8 cellular contexts compared by ENCODE assay signal in genomic region chr21:36156815-36157670, GRCh38. TPM values are rescaled to one million over a fixed set of nuclear protein-coding genes. Genes with fewer than 3 reads are reported as not detected.
DNase-seq lines count a peak whose midpoint lies in the region; ATAC-seq and TF ChIP-seq lines count a peak whose summit lies in the region.

A gene with protein sequence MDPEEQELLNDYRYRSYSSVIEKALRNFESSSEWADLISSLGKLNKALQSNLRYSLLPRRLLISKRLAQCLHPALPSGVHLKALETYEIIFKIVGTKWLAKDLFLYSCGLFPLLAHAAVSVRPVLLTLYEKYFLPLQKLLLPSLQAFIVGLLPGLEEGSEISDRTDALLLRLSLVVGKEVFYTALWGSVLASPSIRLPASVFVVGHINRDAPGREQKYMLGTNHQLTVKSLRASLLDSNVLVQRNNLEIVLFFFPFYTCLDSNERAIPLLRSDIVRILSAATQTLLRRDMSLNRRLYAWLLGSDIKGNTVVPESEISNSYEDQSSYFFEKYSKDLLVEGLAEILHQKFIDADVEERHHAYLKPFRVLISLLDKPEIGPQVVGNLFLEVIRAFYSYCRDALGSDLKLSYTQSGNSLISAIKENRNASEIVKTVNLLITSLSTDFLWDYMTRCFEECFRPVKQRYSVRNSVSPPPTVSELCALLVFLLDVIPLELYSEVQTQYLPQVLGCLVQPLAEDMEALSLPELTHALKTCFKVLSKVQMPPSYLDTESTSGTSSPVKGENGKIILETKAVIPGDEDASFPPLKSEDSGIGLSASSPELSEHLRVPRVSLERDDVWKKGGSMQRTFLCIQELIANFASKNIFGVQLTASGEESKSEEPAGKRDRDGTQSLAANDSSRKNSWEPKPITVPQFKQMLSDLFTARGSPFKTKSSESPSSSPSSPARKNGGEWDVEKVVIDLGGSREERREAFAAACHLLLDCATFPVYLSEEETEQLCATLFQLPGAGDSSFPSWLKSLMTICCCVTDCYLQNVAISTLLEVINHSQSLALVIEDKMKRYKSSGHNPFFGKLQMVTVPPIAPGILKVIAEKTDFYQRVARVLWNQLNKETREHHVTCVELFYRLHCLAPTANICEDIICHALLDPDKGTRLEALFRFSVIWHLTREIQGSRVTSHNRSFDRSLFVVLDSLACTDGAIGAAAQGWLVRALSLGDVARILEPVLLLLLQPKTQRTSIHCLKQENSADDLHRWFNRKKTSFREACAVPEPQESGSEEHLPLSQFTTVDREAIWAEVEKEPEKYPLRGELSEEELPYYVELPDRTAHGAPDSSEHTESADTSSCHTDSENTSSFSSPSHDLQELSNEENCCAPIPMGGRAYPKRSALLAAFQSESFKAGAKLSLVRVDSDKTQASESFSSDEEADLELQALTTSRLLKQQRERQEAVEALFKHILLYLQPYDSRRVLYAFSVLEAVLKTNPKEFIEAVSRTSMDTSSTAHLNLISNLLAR (N-terminal part only) (plus strand): TSS chr21:36156824. CDS start chr21:36164734, 7,910 bp downstream.

- H3K9me2 ChIP-seq in OCI-LY7 (ENCODE audit: insufficient read depth, low read length) (no peaks in the 10 kb centered on the region), hepatocyte (replicated peaks; ENCODE audit: insufficient read depth) (no peaks in the 10 kb centered on the region)

- no TSS peak for BruUV-seq in OCI-LY7 (replicated peaks; lab: Mats Ljungman, UMichigan)

- WGBS in adipose tissue, 3 donors = 1 to 3% (median 1%) methylated on average over 55 to 83 of the region's 83 CpGs
- WGBS in hepatocyte (ENCODE audit: low lambda C conversion rate, missing lambda C conversion rate) = 1% methylated on average over 76 of the region's 83 CpGs

- H3K27me3 ChIP-seq in hepatocyte = no peaks in the 10 kb centered on the region
- no peaks in the 10 kb centered on the region for H3K27me3 ChIP-seq in skeletal muscle satellite cell (ENCODE audit: control insufficient read depth, insufficient read depth, low read length)

- no peak for DNase-seq in activated T-cell treated with anti-CD3 and anti-CD28 coated beads, Interleukin-2, amount 50 U/mL, for 24 hours
- DNase-seq in activated T-cell treated with anti-CD3 and anti-CD28 coated beads, Interleukin-2, amount 50 U/mL, for 48 hours = no peak
- DNase-seq in OCI-LY7 (ENCODE audit: low spot score) = peak; percentile 43
- no peak for DNase-seq in hepatocyte (ENCODE audit: low spot score)
- DNase-seq in GM20000 (ENCODE audit: low spot score) = no peak

- peak; percentile 21 for ATAC-seq in HG03025 (IDR thresholded peaks at IDR 0.05; ENCODE audit: low FRiP score, unreplicated experiment)

- CTCF ChIA-PET in OCI-LY7 (lab: Charles Lee; ENCODE audit: unreplicated experiment) = no interaction called here

- H3K27me3 Mint-ChIP-seq in activated T-cell treated with anti-CD3 and anti-CD28 coated beads, Interleukin-2, amount 50 U/mL, for 24 hours = no peaks in the 10 kb centered on the region

- H3K36me3 Mint-ChIP-seq in activated T-cell treated with anti-CD3 and anti-CD28 coated beads, Interleukin-2, amount 50 U/mL, for 24 hours (ENCODE audit: low read depth) = no peaks in the 10 kb centered on the region

- H3K27ac ChIP-seq in OCI-LY7 (ENCODE audit: low read depth, low read length, poor library complexity, severe bottlenecking) (no peak within 1 kb of the TSS), adipose tissue (ENCODE audit: low read depth, low read length) (peak within 1 kb of the TSS; percentile 11), hepatocyte (peak within 1 kb of the TSS; percentile 91)

- POLR2A ChIA-PET in OCI-LY7 (lab: Charles Lee) = no interaction called here

- no peaks in the 10 kb centered on the region for H3K9me3 Mint-ChIP-seq in activated T-cell treated with anti-CD3 and anti-CD28 coated beads, Interleukin-2, amount 50 U/mL, for 24 hours

- H3K9me3 ChIP-seq in OCI-LY7 (ENCODE audit: low read length) = peaks cover 6% of the 10 kb centered on the region; the same call in 1 of the 2 replicates
- no peaks in the 10 kb centered on the region for H3K9me3 ChIP-seq in hepatocyte (ENCODE audit: low read depth)
- no peaks in the 10 kb centered on the region for H3K9me3 ChIP-seq in skeletal muscle satellite cell (replicated peaks; ENCODE audit: low read length)

- intact Hi-C loops in OCI-LY7 (cut with micrococcal nuclease; ENCODE audit: unreplicated experiment) = loop anchor here (1.0 kb wide), 1 partner anchor 96 kb away; no protein-coding TSS in a partner anchor

- peaks cover 19% of the 10 kb centered on the region for H3K4me1 Mint-ChIP-seq in activated T-cell treated with anti-CD3 and anti-CD28 coated beads, Interleukin-2, amount 50 U/mL, for 24 hours (ENCODE audit: low read depth)

- H4K20me1 ChIP-seq in OCI-LY7 (ENCODE audit: insufficient read depth, low read length) (no peaks in the 10 kb centered on the region), hepatocyte (ENCODE audit: insufficient read depth, poor library complexity, severe bottlenecking) (no peaks in the 10 kb centered on the region)

- peak within 1 kb of the TSS; percentile 81 for H2AFZ ChIP-seq in OCI-LY7 (ENCODE audit: low read length)
- H2AFZ ChIP-seq in hepatocyte = peak within 1 kb of the TSS; percentile 64

- H3K4me3 Mint-ChIP-seq in activated T-cell treated with anti-CD3 and anti-CD28 coated beads, Interleukin-2, amount 50 U/mL, for 24 hours = peak within 1 kb of the TSS; percentile 83

- H3K4me2 ChIP-seq in OCI-LY7 (ENCODE audit: low read length) (peak within 1 kb of the TSS; percentile 72), hepatocyte (peak within 1 kb of the TSS; percentile 83), skeletal muscle satellite cell (ENCODE audit: low read length) (peak within 1 kb of the TSS; percentile 99)

- H3K4me1 ChIP-seq in OCI-LY7 (ENCODE audit: insufficient read depth, low read length, poor library complexity, severe bottlenecking) = peaks cover 9% of the 10 kb centered on the region
- peaks cover 7% of the 10 kb centered on the region for H3K4me1 ChIP-seq in hepatocyte (ENCODE audit: insufficient read depth)
- peaks cover 8% of the 10 kb centered on the region for H3K4me1 ChIP-seq in skeletal muscle satellite cell (ENCODE audit: control insufficient read depth, insufficient read depth, low read length)

- TF ChIP-seq CTCF in OCI-LY7 (conservative IDR thresholded peaks at IDR 0.05; ENCODE audit: low read length) = no peak
- no peak for TF ChIP-seq CTCF in hepatocyte (IDR thresholded peaks at IDR 0.05; ENCODE audit: poor library complexity)
- TF ChIP-seq CTCF in GM20000 (IDR thresholded peaks at IDR 0.05; ENCODE audit: extremely low read depth, missing control alignments) = no peak

- H3K4me3 ChIP-seq in OCI-LY7 (ENCODE audit: low read depth, low read length, poor library complexity, severe bottlenecking) (peak within 1 kb of the TSS; percentile 79), hepatocyte (peak within 1 kb of the TSS; percentile 48), skeletal muscle satellite cell (ENCODE audit: low read length) (peak within 1 kb of the TSS; percentile 98)

- H3K36me3 ChIP-seq in OCI-LY7 (ENCODE audit: insufficient read depth, low read length) = no peaks in the 10 kb centered on the region
- H3K36me3 ChIP-seq in hepatocyte (replicated peaks; ENCODE audit: insufficient read depth, low read depth) = no peaks in the 10 kb centered on the region
- H3K36me3 ChIP-seq in skeletal muscle satellite cell (ENCODE audit: insufficient read depth, low read length) = no peaks in the 10 kb centered on the region

- H3K79me2 ChIP-seq in OCI-LY7 (ENCODE audit: insufficient read depth, low read depth, low read length) (no peaks in the 10 kb centered on the region), hepatocyte (peaks cover 39% of the 10 kb centered on the region)

- peak within 1 kb of the TSS; percentile 91 for H3K9ac ChIP-seq in skeletal muscle satellite cell (ENCODE audit: low read depth, low read length)

- peak within 1 kb of the TSS; percentile 37 for H3K27ac Mint-ChIP-seq in activated T-cell treated with anti-CD3 and anti-CD28 coated beads, Interleukin-2, amount 50 U/mL, for 24 hours

RNA-seq across cellular contexts. Expression of the gene that starts here (rescaled TPM):
- total RNA-seq in OCI-LY7 (2014; rRNA removed; shearing (Covaris generic)) = 4.2 and 4.9 TPM in 2 replicates
- total RNA-seq in OCI-LY7 (2022) (9.2 and 9.7 TPM in 2 replicates), hepatocyte (9.1 and 17.7 TPM in 2 replicates)
- polyA plus RNA-seq in adipose tissue (1 to 10 TPM; 1.7 to 4.4 (median 2.0) TPM), hepatocyte (6.6 and 7.1 TPM in 2 replicates)
- total RNA-seq in skeletal muscle satellite cell (2012; rRNA removed) = 4.1 and 6.1 TPM in 2 replicates

Comparison
In these comparisons a context has a peak if more than half of its experiments do, and no peak if none do; other contexts are left out.
1. H3K4me3 ChIP-seq: peak in every context shown above with its lines; median percentile 98 in skeletal muscle satellite cell; 79 in OCI-LY7; 48 in hepatocyte.